ENCODE assay signal across 8 cellular contexts in the genomic region with DNA sequence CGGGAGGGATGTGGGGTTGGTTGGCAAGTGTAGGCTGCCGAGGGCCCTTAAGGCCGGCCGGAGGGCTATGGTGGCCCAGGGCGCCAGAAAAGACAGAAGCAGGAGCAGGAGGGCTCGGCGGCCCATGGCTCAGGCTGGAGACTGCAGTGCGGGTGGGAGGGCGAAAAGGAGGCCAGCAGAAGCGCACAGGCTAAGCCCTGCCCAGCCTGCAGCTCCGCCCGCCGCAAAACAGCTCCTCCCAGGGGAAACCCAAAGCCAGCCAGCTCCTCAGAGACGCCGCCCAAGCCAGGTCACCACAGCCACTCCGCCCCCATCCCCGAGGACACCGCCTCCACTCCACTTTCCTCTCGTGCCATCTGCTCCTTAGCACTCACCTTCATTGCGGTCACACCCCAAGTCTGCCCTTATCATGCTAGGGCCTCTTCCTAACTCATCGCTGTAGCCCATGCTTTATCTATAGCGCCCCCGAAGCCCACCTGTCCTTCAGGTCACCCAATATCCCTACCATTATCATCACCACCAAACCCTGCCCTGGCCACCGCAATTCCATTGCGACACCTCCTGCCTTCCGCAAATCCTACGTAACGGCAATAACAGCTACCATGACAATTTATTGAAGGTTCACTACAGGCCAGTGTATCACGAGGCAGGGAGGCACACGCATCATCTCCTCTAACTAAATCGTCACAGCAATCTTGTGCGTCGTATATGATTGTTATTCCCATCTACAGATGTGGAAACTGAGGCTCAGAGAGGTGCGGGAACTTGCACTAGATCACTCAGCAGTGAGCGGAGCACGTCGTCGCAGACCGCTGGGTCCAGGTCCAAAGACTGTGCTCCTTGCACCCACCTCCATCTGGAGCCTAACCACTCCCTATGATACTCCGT. TPM values are rescaled to one million over a fixed set of nuclear protein-coding genes. Genes with fewer than 3 reads are reported as not detected.
DNase-seq lines count a peak whose midpoint lies in the region; ATAC-seq and TF ChIP-seq lines count a peak whose summit lies in the region.

A gene (minus strand): TSS at position 154 of the 888 bp plus-strand sequence. CDS start 28 bp downstream, at position 126.

- peak; percentile 86 to 97 for TF ChIP-seq POLR2A in adrenal gland (IDR thresholded peaks at IDR 0.05)

- H3K4me1 ChIP-seq in adrenal gland (replicated peaks in 1 of 2) (peaks cover 13 to 29% of the 10 kb centered on the region in 2 donors), heart right ventricle (peaks cover 7 to 50% (median 25%) of the 10 kb centered on the region in 9 donors), upper lobe of right lung (peaks cover 20% of the 10 kb centered on the region)

- H3K27ac Mint-ChIP-seq in T-cell: peak within 1 kb of the TSS; percentile 98

- peak within 1 kb of the TSS; percentile 88 to 99 (median 97) for H3K4me3 Mint-ChIP-seq in T-cell

- intact Hi-C loops in adrenal gland (cut with DNase I) (loop anchor here (10.0 kb wide), 3 partner anchors 174 to 354 kb away; a partner anchor contains a TSS), heart right ventricle (cut with DNase I) (loop anchor here (1.0 to 10.0 kb wide), 18 partner anchors 33 to 924 kb away; a partner anchor contains a TSS), posterior vena cava (cut with DNase I) (loop anchor here (5.0 to 10.0 kb wide), 4 partner anchors 183 to 354 kb away; a partner anchor contains a TSS), upper lobe of right lung (cut with DNase I) (loop anchor here (10.0 kb wide), 1 partner anchor 344 kb away; no protein-coding TSS in a partner anchor)

- H3K36me3 ChIP-seq in adrenal gland (replicated peaks in 1 of 2): no peaks in the 10 kb centered on the region
- H3K36me3 ChIP-seq in heart right ventricle: no peaks in the 10 kb centered on the region
- no peaks in the 10 kb centered on the region for H3K36me3 ChIP-seq in upper lobe of right lung

- DNase-seq in NCI-H1436 (lab: John Stamatoyannopoulos, UW): peak; percentile 82
- DNase-seq in T-cell: peak; percentile 76 to 96 (median 94)
- peak; percentile 94 to 98 (median 97) for DNase-seq in adrenal gland
- DNase-seq in heart right ventricle: peak; percentile 93 to 94
- peak; percentile 98 for DNase-seq in posterior vena cava (ENCODE audit: low spot score)
- DNase-seq in upper lobe of right lung: peak; percentile 97

- H3K27ac ChIP-seq in adrenal gland (peak within 1 kb of the TSS; percentile 79 to 95 (median 93)), heart right ventricle (peak within 1 kb of the TSS; percentile 68 to 94 (median 85)), upper lobe of right lung (peak within 1 kb of the TSS; percentile 84)

- ATAC-seq in HG02763 (IDR thresholded peaks at IDR 0.05; ENCODE audit: unreplicated experiment): peak; percentile 81
- ATAC-seq in T-cell (replicated peaks in 1 of 4): peak; percentile 78 to 80 (median 79)
- peak; percentile 93 to 98 (median 96) for ATAC-seq in heart right ventricle
- ATAC-seq in upper lobe of right lung: peak; percentile 95

- H3K4me3 ChIP-seq in adrenal gland: peak within 1 kb of the TSS; percentile 48 to 83 (median 66)
- H3K4me3 ChIP-seq in heart right ventricle: peak within 1 kb of the TSS; percentile 56 to 85 (median 75)
- peak within 1 kb of the TSS; percentile 68 for H3K4me3 ChIP-seq in upper lobe of right lung

- H3K4me1 Mint-ChIP-seq in T-cell: peaks cover 42 to 50% (median 44%) of the 10 kb centered on the region in 3 donors

- CTCF ChIA-PET in T-cell (lab: Charles Lee): interaction anchor here (0.6 to 4.3 kb wide), 20 partner anchors 8 to 393 kb away, joined by 3 to 42 read pairs (median 5); a partner anchor contains a TSS

- no peaks in the 10 kb centered on the region for H3K27me3 Mint-ChIP-seq in T-cell

- no peaks in the 10 kb centered on the region for H3K9me3 Mint-ChIP-seq in T-cell

- TF ChIP-seq CTCF in GM12872 (IDR thresholded peaks at IDR 0.05; ENCODE audit: insufficient read depth, low read depth, low read length) (0 out of 3 replicates have a peak, but pooled peaks have one; percentile 5), adrenal gland (IDR thresholded peaks at IDR 0.05) (peak in 1 of 6 experiments; percentile 10), heart right ventricle (IDR thresholded peaks at IDR 0.05) (peak in 3 of 9 donors; percentile 8 to 18 (median 10)), upper lobe of right lung (IDR thresholded peaks at IDR 0.05) (no peak)

- POLR2A ChIA-PET in T-cell (lab: Charles Lee): interaction anchor here (0.5 to 3.2 kb wide), 24 partner anchors 8 to 1030 kb away, joined by 3 to 39 read pairs (median 4); a partner anchor contains a TSS

- peaks cover 3% of the 10 kb centered on the region for H3K36me3 Mint-ChIP-seq in T-cell

- H3K27me3 ChIP-seq in adrenal gland (no peaks in the 10 kb centered on the region), heart right ventricle (no peaks in the 10 kb centered on the region), upper lobe of right lung (no peaks in the 10 kb centered on the region)

- H3K9me3 ChIP-seq in adrenal gland (replicated peaks in 1 of 3): no peaks in the 10 kb centered on the region
- H3K9me3 ChIP-seq in heart right ventricle: no peaks in the 10 kb centered on the region
- no peaks in the 10 kb centered on the region for H3K9me3 ChIP-seq in upper lobe of right lung

- WGBS in adrenal gland, 4 donors: 0 to 1% (median 0%) methylated on average over 29 to 40 of the region's 40 CpGs
- WGBS in heart right ventricle, 2 donors: 0 to 1% methylated on average over 40 of the region's 40 CpGs

RNA-seq across cellular contexts. Expression of the gene that starts here (rescaled TPM):
- total RNA-seq in T-cell: 10 to 100 TPM; 18.1 to 22.7 (median 20.2) TPM
- total RNA-seq in adrenal gland: 100 to 1,000 TPM in 7 of 8 donors, 10 to 100 TPM in 1; 79.9 to 169 (median 136) TPM
- polyA plus RNA-seq in adrenal gland: 100 to 1,000 TPM in 1 of 3 donors, 10 to 100 TPM in 2; 29.9 to 196 (median 37.9) TPM
- total RNA-seq in heart right ventricle: 10 to 100 TPM; 28.8 to 89.8 (median 41.4) TPM
- polyA plus RNA-seq in heart right ventricle: 10 to 100 TPM; 18.0 to 42.0 TPM
- total RNA-seq in posterior vena cava: 100 to 1,000 TPM in 1 of 2 donors, 10 to 100 TPM in 1; 75.9 to 107 TPM
- total RNA-seq in upper lobe of right lung: 91.3 TPM

Comparison
In these comparisons a context has a peak if more than half of its experiments do, and no peak if none do; other contexts are left out.
1. Peak in every context shown above with its lines: DNase-seq, ATAC-seq, H3K4me3 ChIP-seq and H3K27ac ChIP-seq.